7 cellular contexts compared by ENCODE assay signal in genomic region chr11:65525659-65526480, GRCh38. TPM values are rescaled to one million over a fixed set of nuclear protein-coding genes. Genes with fewer than 3 reads are reported as not detected.
DNase-seq lines count a peak whose midpoint lies in the region; ATAC-seq and TF ChIP-seq lines count a peak whose summit lies in the region.

No MANE protein-coding gene starts in this region.

- H3K27me3 ChIP-seq in HUES48 (ENCODE audit: control insufficient read depth, insufficient read depth, low read length) (no peaks in the 10 kb centered on the region; the same call in 1 of the 2 replicates), adrenal gland (no peaks in the 10 kb centered on the region), left lung (no peaks in the 10 kb centered on the region), suprapubic skin (no peaks in the 10 kb centered on the region)

- ATAC-seq in left lung: no peak

- H3K9ac ChIP-seq in HUES48 (ENCODE audit: low read depth, low read length): peak overlapping the region; percentile 85; the same call in 1 of the 2 replicates

- peaks cover 18% of the 10 kb centered on the region for H3K36me3 ChIP-seq in HUES48 (ENCODE audit: control insufficient read depth, insufficient read depth, low read length)
- H3K36me3 ChIP-seq in adrenal gland (replicated peaks in 1 of 2): peaks cover 0 to 46% of the 10 kb centered on the region in 2 donors
- peaks cover 0 to 43% of the 10 kb centered on the region in 2 donors for H3K36me3 ChIP-seq in left lung
- peaks cover 45% of the 10 kb centered on the region for H3K36me3 ChIP-seq in suprapubic skin

- TF ChIP-seq POLR2A in adrenal gland (IDR thresholded peaks at IDR 0.05) (no peak), suprapubic skin (IDR thresholded peaks at IDR 0.05) (no peak)

- TF ChIP-seq CTCF in adrenal gland (IDR thresholded peaks at IDR 0.05) (no peak), left lung (IDR thresholded peaks at IDR 0.05) (no peak), suprapubic skin (IDR thresholded peaks at IDR 0.05) (no peak)

- DNase-seq in adrenal gland: peak in 1 of 7 donors; percentile 43
- peak in 1 of 2 donors; percentile 68 for DNase-seq in left lung
- DNase-seq in suprapubic skin (ENCODE audit: low spot score in 2 of 2): no peak
- no peak for DNase-seq in RPMI8226
- DNase-seq in NCI-H1417 (lab: John Stamatoyannopoulos, UW): no peak
- no peak for DNase-seq in glomerular visceral epithelial cell (ENCODE audit: extremely low spot score)

- intact Hi-C loops in adrenal gland (cut with DNase I) (no loop called here), left lung (cut with DNase I) (no loop called here)

- H3K4me3 ChIP-seq in HUES48 (ENCODE audit: low read depth, low read length) (peak overlapping the region; percentile 91), adrenal gland (peak overlapping the region; percentile 78 to 99 (median 82)), left lung (peak overlapping the region; percentile 71 to 99), suprapubic skin (peak overlapping the region; percentile 85)

- H3K4me1 ChIP-seq in HUES48 (ENCODE audit: control insufficient read depth, insufficient read depth, low read length) (peaks cover 4% of the 10 kb centered on the region; the same call in 1 of the 2 replicates), adrenal gland (replicated peaks in 1 of 2) (peaks cover 32 to 45% of the 10 kb centered on the region in 2 donors), left lung (peaks cover 16 to 46% of the 10 kb centered on the region in 2 donors), suprapubic skin (peaks cover 23% of the 10 kb centered on the region)

- H3K27ac ChIP-seq in HUES48 (ENCODE audit: low read depth, low read length) (no peak overlapping the region), adrenal gland (peak overlapping the region; percentile 69 to 93 (median 90)), left lung (peak overlapping the region; percentile 82 to 84), suprapubic skin (peak overlapping the region; percentile 87)

- no peak for TF ChIP-seq EP300 in suprapubic skin (IDR thresholded peaks at IDR 0.05)

- 35 to 52% (median 46%) methylated on average over 17 to 26 of the region's 26 CpGs for WGBS in adrenal gland, 4 donors
- 22% methylated on average over 11 of the region's 26 CpGs for WGBS in suprapubic skin

- H3K9me3 ChIP-seq in HUES48 (ENCODE audit: control insufficient read depth, insufficient read depth, low read length) (no peaks in the 10 kb centered on the region), adrenal gland (replicated peaks in 1 of 3) (no peaks in the 10 kb centered on the region), left lung (no peaks in the 10 kb centered on the region), suprapubic skin (no peaks in the 10 kb centered on the region)

RNA-seq across cellular contexts. Expression of gene SCYL1, which starts 1.0 kb away (rescaled TPM):
- total RNA-seq in adrenal gland: 100 to 1,000 TPM; 105 to 240 (median 145) TPM
- polyA plus RNA-seq in adrenal gland: 100 to 1,000 TPM in 2 of 3 donors, 10 to 100 TPM in 1; 52.3 to 395 (median 329) TPM
- 10 to 100 TPM; 81.2 to 82.5 TPM for total RNA-seq in left lung
- 10 to 100 TPM; 63.2 to 83.6 (median 78.4) TPM for total RNA-seq in suprapubic skin

RNA-seq across cellular contexts. Expression of gene MALAT1, which starts 27.0 kb away (rescaled TPM):
- over 10,000 TPM in 5 of 8 donors, 1,000 to 10,000 TPM in 3; 5,921 to 17,143 (median 10,900) TPM for total RNA-seq in adrenal gland
- polyA plus RNA-seq in adrenal gland: 1,000 to 10,000 TPM in 1 of 3 donors, 100 to 1,000 TPM in 2; 237 to 9,519 (median 973) TPM
- over 10,000 TPM; 12,400 to 15,875 TPM for total RNA-seq in left lung
- total RNA-seq in suprapubic skin: over 10,000 TPM; 10,207 to 42,728 (median 11,538) TPM

RNA-seq across cellular contexts. Expression of gene LTBP3, which starts 32.3 kb away (rescaled TPM):
- total RNA-seq in adrenal gland (100 to 1,000 TPM in 7 of 8 donors, 10 to 100 TPM in 1; 70.9 to 362 (median 221) TPM), left lung (100 to 1,000 TPM in 1 of 2 donors, 10 to 100 TPM in 1; 70.8 to 157 TPM), suprapubic skin (10 to 100 TPM; 65.1 to 86.7 (median 71.0) TPM)
- 100 to 1,000 TPM in 2 of 3 donors, 10 to 100 TPM in 1; 40.2 to 323 (median 265) TPM for polyA plus RNA-seq in adrenal gland

RNA-seq across cellular contexts. Expression of gene ZNRD2, which starts 44.4 kb away (rescaled TPM):
- total RNA-seq in adrenal gland (10 to 100 TPM; 34.0 to 83.4 (median 54.2) TPM), left lung (10 to 100 TPM; 21.7 to 32.3 TPM), suprapubic skin (10 to 100 TPM; 60.9 to 97.4 (median 77.9) TPM)
- 100 to 1,000 TPM in 2 of 3 donors, 1 to 10 TPM in 1; 9.4 to 135 (median 120) TPM for polyA plus RNA-seq in adrenal gland

RNA-seq across cellular contexts. Expression of gene FAM89B, which starts 46.5 kb away (rescaled TPM):
- 10 to 100 TPM; 28.1 to 77.1 (median 46.7) TPM for total RNA-seq in adrenal gland
- polyA plus RNA-seq in adrenal gland: 10 to 100 TPM in 2 of 3 donors, 1 to 10 TPM in 1; 7.0 to 64.4 (median 50.1) TPM
- total RNA-seq in left lung: 10 to 100 TPM; 47.1 to 57.5 TPM
- total RNA-seq in suprapubic skin: 100 to 1,000 TPM in 1 of 4 donors, 10 to 100 TPM in 3; 45.2 to 103 (median 72.0) TPM
